ENCODE assay signal across 35 cellular contexts in the genomic region with DNA sequence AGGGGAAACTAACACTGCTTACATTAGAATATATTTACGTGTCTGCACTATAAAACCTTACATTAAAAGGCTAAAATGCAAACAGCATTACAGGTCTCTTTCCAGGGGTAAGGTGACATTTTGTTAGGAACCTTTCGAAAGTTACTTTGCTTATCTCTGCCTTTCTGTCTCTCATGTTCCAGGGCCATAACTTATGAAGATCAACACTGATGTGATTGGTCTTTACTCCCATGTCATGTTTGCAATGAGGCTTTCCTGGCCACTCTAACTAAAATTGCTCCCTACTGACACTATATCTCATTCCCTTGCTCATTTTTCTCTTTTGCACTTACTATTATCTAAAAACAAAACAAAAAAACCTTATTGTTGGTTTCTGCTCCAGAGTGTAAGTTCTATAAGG.
"Had no signal": no experiment of that assay in that cellular context is flagged by ENCODE, and none has a peak within 500 bp of the region (broad histone marks: within the 10 kb centered on the region; RNA-seq: fewer than 3 reads in every experiment).

No MANE protein-coding gene starts in this region.

- H3K27me3 ChIP-seq: MG63 had no signal

- DNase-seq: Karpas-422, Kasumi-1, MG63, MM.1S, MV-4-11, NCI-H1048, NCI-H1092, NCI-H1092 treated with DMSO at 0.1 percent for 48 hours, NCI-H1105, NCI-H1105 treated with DMSO at 0.1 percent for 48 hours, NCI-H1417, NCI-H1417 treated with DMSO at 0.1 percent for 48 hours, NCI-H1436, NCI-H1436 treated with DMSO at 0.1 percent for 48 hours, NCI-H146, NCI-H1694, NCI-H1694 treated with DMSO at 0.1 percent for 48 hours, NCI-H187, NCI-H187 treated with DMSO at 0.1 percent for 48 hours, NCI-H1930, NCI-H2029, NCI-H2029 treated with DMSO at 0.1 percent for 48 hours, NCI-H2081, NCI-H2081 treated with DMSO at 0.1 percent for 48 hours, NCI-H2107, NCI-H2171, NCI-H2171 treated with DMSO at 0.1 percent for 48 hours, NCI-H2227 treated with DMSO at 0.1 percent for 48 hours, NCI-H226, NCI-H345, NCI-H446, NCI-H446 treated with DMSO at 0.1 percent for 48 hours, NCI-H510A, NCI-H510A treated with DMSO at 0.1 percent for 48 hours, NCI-H524 had no signal

- H3K9me3 ChIP-seq: MG63 had no signal

- H3K4me3 ChIP-seq: MG63 had no signal

- H3K36me3 ChIP-seq: MG63 had no signal
